In the genomic region with DNA sequence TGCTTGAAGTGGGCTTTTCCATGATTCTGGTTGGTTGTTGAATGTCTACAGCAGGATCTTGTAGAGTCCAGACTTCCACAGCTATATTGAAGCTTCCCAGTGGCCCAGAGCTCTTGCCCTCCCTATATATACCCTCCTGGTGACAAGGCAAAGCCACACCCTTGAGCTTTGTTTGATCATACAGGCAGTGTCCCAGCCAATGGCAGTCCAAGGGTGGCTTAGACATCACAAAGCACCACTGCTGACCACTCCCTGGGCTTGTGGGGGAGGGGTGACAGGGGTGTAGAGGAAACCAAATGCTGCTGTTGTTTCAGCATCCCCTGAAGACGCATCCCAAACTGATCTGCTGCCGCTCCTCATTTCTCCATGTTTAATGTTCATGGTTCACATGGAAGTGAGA, we compare ENCODE assay signal across 8 cellular contexts. TPM values are rescaled to one million over a fixed set of nuclear protein-coding genes. Genes with fewer than 3 reads are reported as not detected.
"Had no signal": no experiment of that assay in that cellular context is flagged by ENCODE, and none has a peak within 500 bp of the region (broad histone marks: within the 10 kb centered on the region; RNA-seq: fewer than 3 reads in every experiment).

A gene with protein sequence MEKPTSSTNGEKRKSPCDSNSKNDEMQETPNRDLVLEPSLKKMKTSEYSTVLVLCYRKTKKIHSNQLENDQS (minus strand): TSS at position 101 of the 400 bp plus-strand sequence. CDS start 79 bp downstream, at position 22.

RNA-seq across cellular contexts. Expression of the gene that starts here (rescaled TPM):
- total RNA-seq: HepG2, HT-29, IMR-90, PC-9, Peyer's patch, Right ventricle myocardium inferior, RPMI7951, SJCRH30 had no signal
- polyA plus RNA-seq: HepG2, IMR-90 had no signal
